ENCODE assay signal across 9 cellular contexts in genomic region chrX:24153796-24154189, GRCh38. TPM values are rescaled to one million over a fixed set of nuclear protein-coding genes. Genes with fewer than 3 reads are reported as not detected.
DNase-seq lines count a peak whose midpoint lies in the region; ATAC-seq and TF ChIP-seq lines count a peak whose summit lies in the region.
"Had no signal": no experiment of that assay in that cellular context is flagged by ENCODE, and none has a peak within 500 bp of the region (broad histone marks: within the 10 kb centered on the region; RNA-seq: fewer than 3 reads in every experiment).

No MANE protein-coding gene starts in this region.

- H3K4me1 Mint-ChIP-seq in activated naive CD4-positive, alpha-beta T cell treated with anti-CD3 and anti-CD28 coated beads for 36 hours (ENCODE audit: low read depth), result peaks cover 57% of the 10 kb centered on the region
- H3K4me1 Mint-ChIP-seq in WTC11 (peaks cover 32% of the 10 kb centered on the region), immature natural killer cell (peaks cover 73 to 88% of the 10 kb centered on the region in 2 donors)

- H3K4me1 ChIP-seq in testis (no peaks in the 10 kb centered on the region), spleen (peaks cover 34 to 78% (median 63%) of the 10 kb centered on the region in 6 donors)

- DNase-seq in activated naive CD4-positive, alpha-beta T cell treated with anti-CD3 and anti-CD28 coated beads for 36 hours, result no peak
- DNase-seq in activated naive CD4-positive, alpha-beta T cell treated with anti-CD3 and anti-CD28 coated beads, Interleukin-2, amount 50 U/mL, for 16 hours, result no peak
- no peak for DNase-seq in WTC11 (ENCODE audit: low spot score)
- DNase-seq in immature natural killer cell, result no peak
- DNase-seq in testis, result no peak
- DNase-seq in NCI-H2227 treated with DMSO at 0.1 percent for 48 hours (lab: John Stamatoyannopoulos, UW), result no peak
- no peak for DNase-seq in RWPE1 (ENCODE audit: low spot score)
- DNase-seq in spleen, result no peak

- no peaks in the 10 kb centered on the region for H3K9me3 Mint-ChIP-seq in activated naive CD4-positive, alpha-beta T cell treated with anti-CD3 and anti-CD28 coated beads for 36 hours
- H3K9me3 Mint-ChIP-seq in WTC11 (no peaks in the 10 kb centered on the region), immature natural killer cell (no peaks in the 10 kb centered on the region)

- H3K27ac Mint-ChIP-seq in activated naive CD4-positive, alpha-beta T cell treated with anti-CD3 and anti-CD28 coated beads for 36 hours, result peak overlapping the region; percentile 89
- H3K27ac Mint-ChIP-seq in WTC11 (peak overlapping the region; percentile 87; the same call in 1 of the 2 replicates), immature natural killer cell (peak overlapping the region; percentile 52 to 98 (median 87))

- H3K36me3 Mint-ChIP-seq in activated naive CD4-positive, alpha-beta T cell treated with anti-CD3 and anti-CD28 coated beads for 36 hours (ENCODE audit: low read depth), result peaks cover 22% of the 10 kb centered on the region
- peaks cover 5% of the 10 kb centered on the region; the same call in 1 of the 2 replicates for H3K36me3 Mint-ChIP-seq in WTC11
- H3K36me3 Mint-ChIP-seq in immature natural killer cell, result peaks cover 0 to 3% (median 0%) of the 10 kb centered on the region in 3 donors

- H3K9me3 ChIP-seq in testis, result no peaks in the 10 kb centered on the region
- H3K9me3 ChIP-seq in spleen, result no peaks in the 10 kb centered on the region
- H3K9me3 ChIP-seq: adrenal gland had no signal

- H3K4me3 Mint-ChIP-seq in activated naive CD4-positive, alpha-beta T cell treated with anti-CD3 and anti-CD28 coated beads for 36 hours, result no peak overlapping the region
- H3K4me3 Mint-ChIP-seq in WTC11 (no peak overlapping the region), immature natural killer cell (peak overlapping the region in 3 of 5 donors; percentile 86 to 96 (median 93))

- no peaks in the 10 kb centered on the region for H3K27me3 Mint-ChIP-seq in activated naive CD4-positive, alpha-beta T cell treated with anti-CD3 and anti-CD28 coated beads for 36 hours (ENCODE audit: low read depth)
- no peaks in the 10 kb centered on the region for H3K27me3 Mint-ChIP-seq in WTC11 (ENCODE audit: low read depth)
- peaks cover 2 to 9% (median 5%) of the 10 kb centered on the region in 3 donors for H3K27me3 Mint-ChIP-seq in immature natural killer cell (ENCODE audit: low read depth in 3 of 3)

- H3K4me3 ChIP-seq in testis (no peak overlapping the region), spleen (peak overlapping the region in 1 of 8 donors; percentile 83)
- H3K4me3 ChIP-seq: adrenal gland had no signal

- H3K27ac ChIP-seq in testis (peak overlapping the region; percentile 44 to 95), RWPE1 (no peak overlapping the region), spleen (peak overlapping the region in 2 of 8 donors; percentile 19 to 44)

- TF ChIP-seq CTCF in WTC11 (IDR thresholded peaks at IDR 0.05) (no peak), testis (IDR thresholded peaks at IDR 0.05) (no peak), RWPE1 (conservative IDR thresholded peaks at IDR 0.05; ENCODE audit: low read depth) (no peak), spleen (IDR thresholded peaks at IDR 0.05 in 8 of 11, conservative IDR thresholded peaks at IDR 0.05 in 3 of 11) (no peak)

- 5 to 28% methylated on average over 2 of the region's 2 CpGs for WGBS in testis, 2 donors
- WGBS in spleen, 5 donors, result 43 to 72% (median 58%) methylated on average over 2 of the region's 2 CpGs

- H3K27me3 ChIP-seq in testis, result no peaks in the 10 kb centered on the region
- no peaks in the 10 kb centered on the region for H3K27me3 ChIP-seq in spleen (replicated peaks in 1 of 7)
- H3K27me3 ChIP-seq: adrenal gland had no signal

- no peaks in the 10 kb centered on the region for H3K36me3 ChIP-seq in testis (ENCODE audit: low read depth, missing control alignments)
- peaks cover 0 to 39% (median 0%) of the 10 kb centered on the region in 6 donors for H3K36me3 ChIP-seq in spleen
- H3K36me3 ChIP-seq: adrenal gland had no signal

- no peak for ATAC-seq in WTC11

- intact Hi-C loops in activated naive CD4-positive, alpha-beta T cell treated with anti-CD3 and anti-CD28 coated beads for 36 hours (cut with micrococcal nuclease), result loop anchor here (1.0 to 5.0 kb wide), 3 partner anchors 16 to 486 kb away; partner anchors contain the start of gene PRDX4
- intact Hi-C loops in testis (cut with DNase I; ENCODE audit: low total_unique reads), result no loop called here
- intact Hi-C loops in spleen (cut with DNase I; ENCODE audit: low total_unique reads), result no loop called here

- CTCF ChIA-PET in activated naive CD4-positive, alpha-beta T cell treated with anti-CD3 and anti-CD28 coated beads for 36 hours (lab: Charles Lee), result no interaction called here
- CTCF ChIA-PET in WTC11 (lab: Charles Lee) (no interaction called here), RWPE1 (lab: Yijun Ruan, JAX) (no interaction called here)

- POLR2A ChIA-PET in WTC11 (lab: Charles Lee), result no interaction called here
- POLR2A ChIA-PET in RWPE1 (lab: Yijun Ruan, JAX; ENCODE audit: low non-redundant PET), result no interaction called here

- TF ChIP-seq POLR2A in testis (IDR thresholded peaks at IDR 0.05) (no peak), spleen (IDR thresholded peaks at IDR 0.05) (no peak)

TF ChIP-seq in WTC11, 78 proteins besides CTCF, POLR2A, EP300 and RAD21:
- no peak for TF ChIP-seq IRF2 (CRISPR knock-in tag; IDR thresholded peaks at IDR 0.05; ENCODE audit: borderline replicate concordance, low read depth)
- TF ChIP-seq ZNF281 (CRISPR knock-in tag; IDR thresholded peaks at IDR 0.05), result no peak
- TF ChIP-seq ESRRA (CRISPR knock-in tag; IDR thresholded peaks at IDR 0.05; ENCODE audit: borderline replicate concordance), result no peak
- TF ChIP-seq, protein P1, sequence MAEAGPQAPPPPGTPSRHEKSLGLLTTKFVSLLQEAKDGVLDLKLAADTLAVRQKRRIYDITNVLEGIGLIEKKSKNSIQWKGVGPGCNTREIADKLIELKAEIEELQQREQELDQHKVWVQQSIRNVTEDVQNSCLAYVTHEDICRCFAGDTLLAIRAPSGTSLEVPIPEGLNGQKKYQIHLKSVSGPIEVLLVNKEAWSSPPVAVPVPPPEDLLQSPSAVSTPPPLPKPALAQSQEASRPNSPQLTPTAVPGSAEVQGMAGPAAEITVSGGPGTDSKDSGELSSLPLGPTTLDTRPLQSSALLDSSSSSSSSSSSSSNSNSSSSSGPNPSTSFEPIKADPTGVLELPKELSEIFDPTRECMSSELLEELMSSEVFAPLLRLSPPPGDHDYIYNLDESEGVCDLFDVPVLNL (CRISPR knock-in tag; IDR thresholded peaks at IDR 0.05; ENCODE audit: borderline replicate concordance, low read depth), result no peak
- TF ChIP-seq TEAD1 (CRISPR knock-in tag; IDR thresholded peaks at IDR 0.05), result no peak
- no peak for TF ChIP-seq ZNF423 (CRISPR knock-in tag; IDR thresholded peaks at IDR 0.05)
- TF ChIP-seq, protein P2, sequence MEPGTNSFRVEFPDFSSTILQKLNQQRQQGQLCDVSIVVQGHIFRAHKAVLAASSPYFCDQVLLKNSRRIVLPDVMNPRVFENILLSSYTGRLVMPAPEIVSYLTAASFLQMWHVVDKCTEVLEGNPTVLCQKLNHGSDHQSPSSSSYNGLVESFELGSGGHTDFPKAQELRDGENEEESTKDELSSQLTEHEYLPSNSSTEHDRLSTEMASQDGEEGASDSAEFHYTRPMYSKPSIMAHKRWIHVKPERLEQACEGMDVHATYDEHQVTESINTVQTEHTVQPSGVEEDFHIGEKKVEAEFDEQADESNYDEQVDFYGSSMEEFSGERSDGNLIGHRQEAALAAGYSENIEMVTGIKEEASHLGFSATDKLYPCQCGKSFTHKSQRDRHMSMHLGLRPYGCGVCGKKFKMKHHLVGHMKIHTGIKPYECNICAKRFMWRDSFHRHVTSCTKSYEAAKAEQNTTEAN (CRISPR knock-in tag; IDR thresholded peaks at IDR 0.05), result no peak
- no peak for TF ChIP-seq MXD4 (CRISPR knock-in tag; IDR thresholded peaks at IDR 0.05; ENCODE audit: borderline replicate concordance)

RNA-seq across cellular contexts. Expression of gene ZFX, which starts 4.3 kb away (rescaled TPM):
- 10 to 100 TPM; 27.1 to 27.9 TPM for total RNA-seq in activated naive CD4-positive, alpha-beta T cell treated with anti-CD3 and anti-CD28 coated beads for 36 hours
- total RNA-seq in WTC11 (2021), result 19.3 to 24.3 TPM (median 23.4 TPM) in 3 replicates
- polyA plus RNA-seq in immature natural killer cell, result 10 to 100 TPM; 27.6 to 46.7 (median 38.6) TPM
- total RNA-seq in testis, result 10 to 100 TPM; 38.5 to 45.1 TPM
- polyA plus RNA-seq in testis (ENCODE audit: insufficient read depth, low read depth, low replicate concordance), result 10.8 TPM
- total RNA-seq in spleen, result 100 to 1,000 TPM in 1 of 7 donors, 10 to 100 TPM in 6; 58.1 to 105 (median 77.7) TPM
- 1 to 10 TPM; 5.0 to 8.5 (median 6.8) TPM for polyA plus RNA-seq in spleen

Comparison
In these comparisons a context has a peak if more than half of its experiments do, and no peak if none do; other contexts are left out.
1. H3K4me3 Mint-ChIP-seq: peak in immature natural killer cell (3 of 5); none in activated naive CD4-positive, alpha-beta T cell treated with anti-CD3 and anti-CD28 coated beads for 36 hours (single experiment) and WTC11 (single experiment).
2. Peak in every context shown above with its lines, with median percentiles within 50 percentile points of each other: H3K27ac Mint-ChIP-seq.